27 cellular contexts compared by ENCODE assay signal in genomic region chr2:150409196-150409595, GRCh38.
"Had no signal": no experiment of that assay in that cellular context is flagged by ENCODE, and none has a peak within 500 bp of the region (broad histone marks: within the 10 kb centered on the region; RNA-seq: fewer than 3 reads in every experiment).

No MANE protein-coding gene starts in this region.

- H3K4me1 Mint-ChIP-seq: immature natural killer cell had no signal

- H3K4me3 Mint-ChIP-seq: activated T-cell treated with anti-CD3 and anti-CD28 coated beads, Interleukin-2, amount 50 U/mL, for 72 hours; brain; immature natural killer cell; natural killer cell treated with Interleukin-12 subunit alpha and Interleukin-12 subunit beta and Interleukin-15 and Interleukin-18, amount 100 ng/mL, for 72 hours had no signal

- DNase-seq: activated naive CD4-positive, alpha-beta T cell; activated T-cell treated with anti-CD3 and anti-CD28 coated beads for 4 hours; activated T-cell treated with anti-CD3 and anti-CD28 coated beads, Interleukin-2, amount 50 U/mL, for 72 hours; adrenal gland; aorta; caudate nucleus; effector CD8-positive, alpha-beta T cell; erythroblast; head of caudate nucleus; hypothalamus; immature natural killer cell; left ventricle myocardium inferior; mesendoderm; mucosa of descending colon; posterior cingulate gyrus; retina; stimulated activated CD4-positive, alpha-beta T cell treated with anti-CD3 and anti-CD28 coated beads, Interleukin-15, amount 100 ng/mL, for 24 hours; stimulated activated CD4-positive, alpha-beta T cell treated with anti-CD3 and anti-CD28 coated beads, Interleukin-2, amount 100 ng/mL, for 24 hours; stimulated activated naive CD4-positive, alpha-beta T cell; T-helper 2 cell had no signal

- H3K4me1 ChIP-seq: adrenal gland, left ventricle myocardium inferior had no signal

- H3K4me3 ChIP-seq: adrenal gland, gastroesophageal sphincter, left ventricle myocardium inferior, lung, mucosa of descending colon, tibial nerve had no signal

- H3K36me3 Mint-ChIP-seq: activated naive CD4-positive, alpha-beta T cell treated with anti-CD3 and anti-CD28 coated beads, Interleukin-2, amount 50 U/mL, for 72 hours; brain; immature natural killer cell had no signal

- H3K27ac ChIP-seq: adrenal gland, gastroesophageal sphincter, left ventricle myocardium inferior, tibial nerve had no signal

- H3K27me3 ChIP-seq: adrenal gland, gastroesophageal sphincter, tibial nerve had no signal

- H3K36me3 ChIP-seq: adrenal gland, gastroesophageal sphincter, left ventricle myocardium inferior, tibial nerve had no signal

- H3K9me3 ChIP-seq: adrenal gland, gastroesophageal sphincter, left ventricle myocardium inferior, mucosa of descending colon, tibial nerve had no signal

- H3K27ac Mint-ChIP-seq: activated naive CD4-positive, alpha-beta T cell treated with anti-CD3 and anti-CD28 coated beads, Interleukin-2, amount 50 U/mL, for 72 hours; activated T-cell treated with anti-CD3 and anti-CD28 coated beads, Interleukin-2, amount 50 U/mL, for 72 hours; immature natural killer cell; natural killer cell treated with Interleukin-12 subunit alpha and Interleukin-12 subunit beta and Interleukin-15 and Interleukin-18, amount 100 ng/mL, for 72 hours had no signal

- H3K27me3 Mint-ChIP-seq: natural killer cell treated with Interleukin-12 subunit alpha and Interleukin-12 subunit beta and Interleukin-15 and Interleukin-18, amount 100 ng/mL, for 72 hours had no signal

- ATAC-seq: activated naive CD4-positive, alpha-beta T cell treated with anti-CD3 and anti-CD28 coated beads, Interleukin-2, amount 50 U/mL, for 72 hours; activated T-cell treated with anti-CD3 and anti-CD28 coated beads, Interleukin-2, amount 50 U/mL, for 72 hours; gastroesophageal sphincter; mucosa of descending colon; natural killer cell treated with Interleukin-12 subunit alpha and Interleukin-12 subunit beta and Interleukin-15 and Interleukin-18, amount 100 ng/mL, for 72 hours; sciatic nerve had no signal
